ENCODE assay signal across 8 cellular contexts in the genomic region with DNA sequence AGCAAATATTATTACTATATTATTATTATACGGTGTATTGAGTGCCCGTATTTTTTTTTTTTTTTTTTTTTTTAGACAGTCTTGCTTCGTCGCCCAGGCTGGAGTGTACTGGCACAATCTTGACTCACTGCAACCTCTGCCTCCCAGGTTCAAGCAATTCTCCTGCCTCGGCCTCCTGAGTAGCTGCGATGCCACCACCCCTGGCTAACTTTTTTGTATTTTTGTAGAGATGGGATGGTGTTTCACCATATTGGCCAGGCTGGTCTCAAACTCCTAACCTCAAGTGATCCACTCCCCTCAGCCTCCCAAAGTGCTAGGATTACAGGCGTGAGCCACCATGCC. TPM values are rescaled to one million over a fixed set of nuclear protein-coding genes. Genes with fewer than 3 reads are reported as not detected.
DNase-seq lines count a peak whose midpoint lies in the region; ATAC-seq and TF ChIP-seq lines count a peak whose summit lies in the region.
"Not testable (repeated sequence)": the region's sequence is repeated elsewhere in the genome, so short reads cannot be mapped to it uniquely, and the experiment has no call there.

No MANE protein-coding gene starts in this region.

- H4K20me1 ChIP-seq in mammary epithelial cell (ENCODE audit: insufficient read depth, low read length), result not testable (repeated sequence)

- TF ChIP-seq POLR2A in NB4 (IDR thresholded peaks at IDR 0.05; ENCODE audit: extremely low read depth, insufficient read length); upper lobe of left lung (IDR thresholded peaks at IDR 0.05): not testable (repeated sequence)

- TF ChIP-seq EP300 in upper lobe of left lung (IDR thresholded peaks at IDR 0.05), result not testable (repeated sequence)

- H3K4me1 Mint-ChIP-seq in CD8-positive, alpha-beta T cell (ENCODE audit: low read depth), result peaks cover 80% of the 10 kb centered on the region
- H3K4me1 Mint-ChIP-seq in activated T-cell treated with anti-CD3 and anti-CD28 coated beads, Interleukin-2, amount 50 U/mL, for 24 hours (ENCODE audit: low read depth), result peaks cover 74% of the 10 kb centered on the region

- H3K27me3 ChIP-seq in CD8-positive, alpha-beta T cell (ENCODE audit: insufficient read depth, low read length); mammary epithelial cell (ENCODE audit: insufficient read depth, low read length); upper lobe of left lung: not testable (repeated sequence)

- peak overlapping the region; percentile 93 for H3K27ac Mint-ChIP-seq in CD8-positive, alpha-beta T cell
- peak overlapping the region; percentile 94 for H3K27ac Mint-ChIP-seq in activated T-cell treated with anti-CD3 and anti-CD28 coated beads, Interleukin-2, amount 50 U/mL, for 24 hours

- 9% methylated on average over 6 of the region's 7 CpGs for WGBS in mammary epithelial cell (ENCODE audit: low coverage, missing lambda C conversion rate)
- 90% methylated on average over 2 of the region's 7 CpGs; no CpG with 5 or more reads in 1 of the 2 experiments for WGBS in mesodermal cell (ENCODE audit: insufficient coverage in 2 of 2), 2 experiments
- WGBS in upper lobe of left lung, 2 donors, result 27 to 30% methylated on average over 7 of the region's 7 CpGs

- POLR2A ChIA-PET in CD8-positive, alpha-beta T cell (lab: Charles Lee), result not testable (repeated sequence)

- peak overlapping the region; percentile 78 for H3K4me2 ChIP-seq in mammary epithelial cell (ENCODE audit: insufficient read depth, low read depth, low read length)

- peak overlapping the region; percentile 79 for H3K27ac ChIP-seq in CD8-positive, alpha-beta T cell (ENCODE audit: low read depth, low read length)
- H3K27ac ChIP-seq in mammary epithelial cell (ENCODE audit: insufficient read depth, low read depth, low read length) (peak overlapping the region; percentile 96), upper lobe of left lung (peak overlapping the region; percentile 97 to 99 (median 98))
- H3K27ac ChIP-seq in mesodermal cell (ENCODE audit: low read depth, low read length, severe bottlenecking), result not testable (repeated sequence)

- DNase-seq in CD8-positive, alpha-beta T cell, result peak in 1 of 7 experiments; percentile 39
- DNase-seq in NB4 (ENCODE audit: low read depth); activated T-cell treated with anti-CD3 and anti-CD28 coated beads, Interleukin-2, amount 50 U/mL, for 24 hours; mammary epithelial cell; fibroblast of the aortic adventitia (ENCODE audit: low read depth); retinal pigment epithelial cell (ENCODE audit: low read depth); upper lobe of left lung: not testable (repeated sequence)

- not testable (repeated sequence) for H3K9me3 ChIP-seq in CD8-positive, alpha-beta T cell (ENCODE audit: low read length); mammary epithelial cell (replicated peaks; ENCODE audit: insufficient read depth, low read length); mesodermal cell (ENCODE audit: control insufficient read depth, low read length); upper lobe of left lung

- dilution Hi-C loops in mammary epithelial cell (cut with HindIII; ENCODE audit: low sequenced_read_pairs), result loop anchor here (5.0 kb wide), 3 partner anchors 38 to 88 kb away; a partner anchor contains a TSS

- CTCF ChIA-PET in CD8-positive, alpha-beta T cell (lab: Charles Lee), result interaction anchor here (0.7 to 1.3 kb wide), 2 partner anchors 24 to 89 kb away, joined by 3 read pairs; a partner anchor contains a TSS
- CTCF ChIA-PET in mammary epithelial cell (lab: Charles Lee; ENCODE audit: low non-redundant PET), result not testable (repeated sequence)

- H3K9ac ChIP-seq in mammary epithelial cell (ENCODE audit: insufficient read depth, low read length), result peak overlapping the region; percentile 98

- peaks cover 70% of the 10 kb centered on the region for H3K79me2 ChIP-seq in mammary epithelial cell (ENCODE audit: insufficient read depth, low read length)

- not testable (repeated sequence) for H3K36me3 ChIP-seq in CD8-positive, alpha-beta T cell (ENCODE audit: insufficient read depth, low read length); mammary epithelial cell (ENCODE audit: insufficient read depth, low read length); mesodermal cell (ENCODE audit: control insufficient read depth, insufficient read depth, low read length); upper lobe of left lung

- in situ Hi-C loops in mammary epithelial cell (cut with MboI; ENCODE audit: low sequenced_read_pairs in 2 of 2), result loop anchor here in 1 of 2 donors (5.0 kb wide), 1 partner anchor 83 kb away; no protein-coding TSS in a partner anchor

- H3K36me3 Mint-ChIP-seq in CD8-positive, alpha-beta T cell, result peaks cover 16% of the 10 kb centered on the region
- H3K36me3 Mint-ChIP-seq in activated T-cell treated with anti-CD3 and anti-CD28 coated beads, Interleukin-2, amount 50 U/mL, for 24 hours (ENCODE audit: low read depth), result peaks cover 24% of the 10 kb centered on the region

- BruUV-seq in mammary epithelial cell (replicated peaks; lab: Mats Ljungman, UMichigan), result not testable (repeated sequence)

- H3K27me3 Mint-ChIP-seq in CD8-positive, alpha-beta T cell (ENCODE audit: low read depth); activated T-cell treated with anti-CD3 and anti-CD28 coated beads, Interleukin-2, amount 50 U/mL, for 24 hours: not testable (repeated sequence)

- not testable (repeated sequence) for ATAC-seq in CD8-positive, alpha-beta T cell; upper lobe of left lung (ENCODE audit: low FRiP score in 2 of 2)

- H2AFZ ChIP-seq in mammary epithelial cell (ENCODE audit: low read depth, low read length), result not testable (repeated sequence)

- peak overlapping the region; percentile 96 for H3K4me3 ChIP-seq in CD8-positive, alpha-beta T cell (ENCODE audit: low read depth, low read length)
- H3K4me3 ChIP-seq in NB4 (ENCODE audit: low read depth, low read length) (peak overlapping the region; percentile 80), mammary epithelial cell (replicated peaks in 1 of 3; ENCODE audit: insufficient read depth in 1 of 3, low read depth in 2 of 3, low read length in 3 of 3) (peak overlapping the region; percentile 73 to 86 (median 81)), fibroblast of the aortic adventitia (ENCODE audit: low read depth, low read length) (peak overlapping the region; percentile 99), mesodermal cell (ENCODE audit: extremely low read depth, insufficient read depth, low read length, poor library complexity, severe bottlenecking) (peak overlapping the region; percentile 70), retinal pigment epithelial cell (ENCODE audit: low read length) (peak overlapping the region; percentile 85), upper lobe of left lung (peak overlapping the region; percentile 71 to 92 (median 76))

- peaks cover 77% of the 10 kb centered on the region for H3K4me1 ChIP-seq in CD8-positive, alpha-beta T cell (ENCODE audit: insufficient read depth, low read length)
- H3K4me1 ChIP-seq in mammary epithelial cell (ENCODE audit: insufficient read depth, low read length), result peaks cover 63% of the 10 kb centered on the region
- peaks cover 52% of the 10 kb centered on the region for H3K4me1 ChIP-seq in mesodermal cell (ENCODE audit: control insufficient read depth, insufficient read depth, low read length, poor library complexity, severe bottlenecking)
- H3K4me1 ChIP-seq in upper lobe of left lung, result peaks cover 55 to 74% (median 65%) of the 10 kb centered on the region in 4 donors

- H3K9me3 Mint-ChIP-seq in CD8-positive, alpha-beta T cell; activated T-cell treated with anti-CD3 and anti-CD28 coated beads, Interleukin-2, amount 50 U/mL, for 24 hours: not testable (repeated sequence)

- TF ChIP-seq CTCF in CD8-positive, alpha-beta T cell (IDR thresholded peaks at IDR 0.05); NB4 (IDR thresholded peaks at IDR 0.05; ENCODE audit: low read depth, low read length); mammary epithelial cell (conservative IDR thresholded peaks at IDR 0.05 in 1 of 2, IDR thresholded peaks at IDR 0.05 in 1 of 2; ENCODE audit: extremely low read depth in 1 of 2, insufficient read depth in 1 of 2, low read depth in 1 of 2, low read length in 2 of 2); fibroblast of the aortic adventitia (IDR thresholded peaks at IDR 0.05; ENCODE audit: insufficient read depth, low read length); retinal pigment epithelial cell (conservative IDR thresholded peaks at IDR 0.05; ENCODE audit: low read depth, low read length); upper lobe of left lung (IDR thresholded peaks at IDR 0.05): not testable (repeated sequence)

- intact Hi-C loops in CD8-positive, alpha-beta T cell (cut with DNase I, micrococcal nuclease), result loop anchor here (5.0 to 10.0 kb wide), 3 partner anchors 33 to 610 kb away; a partner anchor contains a TSS
- intact Hi-C loops in mammary epithelial cell (cut with micrococcal nuclease), result loop anchor here (5.0 kb wide), 2 partner anchors 33 to 48 kb away; no protein-coding TSS in a partner anchor

- peak overlapping the region; percentile 93 for H3K4me3 Mint-ChIP-seq in CD8-positive, alpha-beta T cell
- H3K4me3 Mint-ChIP-seq in activated T-cell treated with anti-CD3 and anti-CD28 coated beads, Interleukin-2, amount 50 U/mL, for 24 hours, result peak overlapping the region; percentile 91

RNA-seq across cellular contexts. Expression of a gene that starts 2.2 kb away (rescaled TPM):
- 100 to 1,000 TPM; 139 to 140 TPM for total RNA-seq in CD8-positive, alpha-beta T cell
- 100 to 1,000 TPM in 1 of 2 donors, 10 to 100 TPM in 1; 82.2 to 135 TPM for total RNA-seq in mammary epithelial cell
- polyA plus RNA-seq in mammary epithelial cell, result 69.9 TPM
- 212 TPM for polyA minus RNA-seq in mammary epithelial cell
- 40.9 and 41.0 TPM in 2 replicates for total RNA-seq in fibroblast of the aortic adventitia (ENCODE audit: low replicate concordance)
- polyA plus RNA-seq in mesodermal cell (2013, experiment 1 of 2), result 54.7 TPM
- 52.2 TPM for polyA plus RNA-seq in mesodermal cell (2013, experiment 2 of 2)
- 10 to 100 TPM; 26.2 to 83.3 (median 70.8) TPM for total RNA-seq in upper lobe of left lung
